In the genomic region with DNA sequence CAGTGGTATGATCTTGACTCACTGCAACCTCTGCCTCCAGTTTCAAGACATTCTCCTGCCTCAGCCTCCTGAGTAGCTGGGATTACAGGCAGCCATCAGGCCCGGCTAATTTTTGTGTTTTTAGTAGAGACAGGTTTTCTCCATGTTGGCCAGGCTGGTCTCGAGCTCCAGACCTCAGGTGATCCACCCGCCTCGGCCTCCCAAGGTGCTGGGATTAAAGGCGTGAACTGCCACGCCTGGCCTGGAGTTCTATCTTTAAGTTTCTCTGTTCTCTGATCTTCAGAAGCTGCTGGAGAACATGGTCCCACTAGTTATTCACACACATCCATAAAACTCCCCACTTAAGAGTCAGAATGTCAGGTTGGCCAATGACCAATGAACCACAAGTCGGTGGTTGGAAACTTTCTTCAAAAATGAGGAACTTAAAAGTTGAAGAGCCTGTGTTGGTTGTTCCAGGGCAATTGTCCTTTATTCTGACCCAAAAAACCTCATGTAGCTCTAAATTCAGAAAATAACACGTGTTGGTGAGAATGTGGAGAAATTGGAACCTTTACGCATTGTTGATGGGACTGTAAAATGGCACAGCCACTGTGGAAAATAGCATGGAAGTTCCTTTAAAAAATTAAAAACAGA, we compare ENCODE assay signal across 10 cellular contexts. TPM values are rescaled to one million over a fixed set of nuclear protein-coding genes. Genes with fewer than 3 reads are reported as not detected.
A peak's percentile ranks its signal among the peaks of the same experiment; 100 is the strongest.
DNase-seq lines count a peak whose midpoint lies in the region; ATAC-seq, FAIRE-seq and TF ChIP-seq lines count a peak whose summit lies in the region.
"Had no signal": no experiment of that assay in that cellular context is flagged by ENCODE, and none has a peak within 500 bp of the region (broad histone marks: within the 10 kb centered on the region; RNA-seq: fewer than 3 reads in every experiment).

No MANE protein-coding gene starts in this region.

- H3K27ac ChIP-seq in endothelial cell of umbilical vein (ENCODE audit: insufficient read depth, low read depth, low read length): peak overlapping the region; percentile 64

- H3K4me1 ChIP-seq in endothelial cell of umbilical vein (ENCODE audit: control insufficient read depth, extremely low read depth, insufficient read depth, low read length) (peaks cover 4% of the 10 kb centered on the region), HAP-1 (no peaks in the 10 kb centered on the region)

- no peak for TF ChIP-seq POLR2A in endothelial cell of umbilical vein (IDR thresholded peaks at IDR 0.05; ENCODE audit: low read depth, low read length)

- no peak overlapping the region for H3K4me3 ChIP-seq in endothelial cell of umbilical vein (replicated peaks in 1 of 3; ENCODE audit: insufficient read depth in 1 of 3, low read depth in 1 of 3, low read length in 3 of 3)
- no peak overlapping the region for H3K4me3 ChIP-seq in HAP-1

- ATAC-seq in HG02571 (IDR thresholded peaks at IDR 0.05; ENCODE audit: unreplicated experiment): peak; percentile 66

- H4K20me1 ChIP-seq in endothelial cell of umbilical vein (replicated peaks; ENCODE audit: control insufficient read depth, extremely low read depth, insufficient read depth, low read length): no peaks in the 10 kb centered on the region

- TSS peak; percentile 90 for BruUV-seq in endothelial cell of umbilical vein (replicated peaks; lab: Mats Ljungman, UMichigan)

- H3K27me3 ChIP-seq in endothelial cell of umbilical vein (ENCODE audit: control insufficient read depth in 2 of 2, insufficient read depth in 2 of 2, low read length in 2 of 2) (no peaks in the 10 kb centered on the region), HAP-1 (ENCODE audit: low read depth) (no peaks in the 10 kb centered on the region)

- H3K36me3 ChIP-seq in endothelial cell of umbilical vein (ENCODE audit: control insufficient read depth in 2 of 2, extremely low read depth in 1 of 2, insufficient read depth in 2 of 2, low read length in 2 of 2) (no peaks in the 10 kb centered on the region), HAP-1 (replicated peaks) (no peaks in the 10 kb centered on the region)

- dilution Hi-C loops in endothelial cell of umbilical vein (cut with MboI; ENCODE audit: extremely low pct_ligation_motif_present, low sequenced_read_pairs): no loop called here

- in situ Hi-C loops in GM13977 (cut with MboI; ENCODE audit: low pct_unique_long_range_greater_than_20kb, low sequenced_read_pairs, unreplicated experiment) (no loop called here), ACHN (cut with HindIII; ENCODE audit: low pct_ligation_motif_present, low pct_unique_long_range_greater_than_20kb, low sequenced_read_pairs) (no loop called here), HAP-1 (cut with MboI; ENCODE audit: low sequenced_read_pairs) (no loop called here)

- peak; percentile 40 for DNase-seq in GM13977 (ENCODE audit: low spot score)
- peak; percentile 80 for DNase-seq in KG1 (lab: John Stamatoyannopoulos, UW)
- DNase-seq in endothelial cell of umbilical vein (ENCODE audit: low read depth, low spot score): no peak
- DNase-seq in foreskin melanocyte: no peak
- no peak for DNase-seq in DMS153 (lab: John Stamatoyannopoulos, UW)
- DNase-seq in ACHN: no peak
- DNase-seq in HAP-1 (ENCODE audit: low spot score in 2 of 2): no peak
- DNase-seq: NCI-H2171 treated with DMSO at 0.1 percent for 48 hours had no signal

- H3K9ac ChIP-seq in endothelial cell of umbilical vein (replicated peaks; ENCODE audit: extremely low read depth, insufficient read depth, low read length): no peak overlapping the region

- intact Hi-C loops in endothelial cell of umbilical vein (cut with micrococcal nuclease): loop anchor here (1.0 kb wide), 2 partner anchors 14 to 25 kb away; no protein-coding TSS in a partner anchor

- CTCF ChIA-PET in endothelial cell of umbilical vein (lab: Charles Lee): interaction anchor here (1.6 to 4.6 kb wide), 3 partner anchors 9 to 25 kb away, joined by 3 to 25 read pairs (median 9); no protein-coding TSS in a partner anchor

- POLR2A ChIA-PET in endothelial cell of umbilical vein (lab: Charles Lee): no interaction called here

- no peaks in the 10 kb centered on the region for H3K9me3 ChIP-seq in endothelial cell of umbilical vein (replicated peaks; ENCODE audit: control insufficient read depth, insufficient read depth, low read length)
- no peaks in the 10 kb centered on the region for H3K9me3 ChIP-seq in HAP-1

- no peaks in the 10 kb centered on the region for H3K9me1 ChIP-seq in endothelial cell of umbilical vein (replicated peaks; ENCODE audit: control insufficient read depth, extremely low read depth, insufficient read depth, low read length)

- H3K4me2 ChIP-seq in endothelial cell of umbilical vein (ENCODE audit: insufficient read depth, low read length): no peak overlapping the region

- no peak overlapping the region for H2AFZ ChIP-seq in endothelial cell of umbilical vein (ENCODE audit: low read depth, low read length)

- peak; percentile 28 for FAIRE-seq in endothelial cell of umbilical vein (lab: Jason Lieb, UNC)
- FAIRE-seq: D721Med had no signal

- no peaks in the 10 kb centered on the region for H3K79me2 ChIP-seq in endothelial cell of umbilical vein (ENCODE audit: control insufficient read depth, insufficient read depth, low read length)

- no peak for TF ChIP-seq CTCF in GM13977 (IDR thresholded peaks at IDR 0.05; ENCODE audit: extremely low read depth, insufficient read depth, missing control alignments)
- no peak for TF ChIP-seq CTCF in endothelial cell of umbilical vein (IDR thresholded peaks at IDR 0.05; ENCODE audit: extremely low read depth in 1 of 2, insufficient read depth in 1 of 2, low read depth in 1 of 2, low read length in 2 of 2)

TF ChIP-seq in endothelial cell of umbilical vein, 7 proteins besides CTCF, POLR2A, EP300 and RAD21:
- TF ChIP-seq POLR2AphosphoS5 (IDR thresholded peaks at IDR 0.05; ENCODE audit: insufficient read depth, low read depth, low read length) (no peak), FOS (IDR thresholded peaks at IDR 0.05; ENCODE audit: borderline replicate concordance, insufficient read depth, low read length) (no peak), EZH2 (IDR thresholded peaks at IDR 0.05; ENCODE audit: borderline replicate concordance, low read depth, low read length, severe bottlenecking) (no peak)

RNA-seq across cellular contexts. Expression of gene PIK3CB, which starts 55.9 kb away (rescaled TPM):
- 28.4 and 29.8 TPM in 2 replicates for total RNA-seq in endothelial cell of umbilical vein
- polyA plus RNA-seq in endothelial cell of umbilical vein: 6.2 and 9.0 TPM in 2 replicates
- polyA plus RNA-seq in endothelial cell of umbilical vein (2011; cell fraction: cytosol; rRNA removed): 9.0 and 9.7 TPM in 2 replicates
- polyA plus RNA-seq in endothelial cell of umbilical vein (2011; cell fraction: nucleus; rRNA removed): 12.2 and 16.6 TPM in 2 replicates
- 7.8 and 12.0 TPM in 2 replicates for polyA plus RNA-seq in endothelial cell of umbilical vein (2012)
- 13.0 and 13.7 TPM in 2 replicates for polyA minus RNA-seq in endothelial cell of umbilical vein
- polyA minus RNA-seq in endothelial cell of umbilical vein (2011; cell fraction: cytosol; rRNA and poly(A)+ RNA removed): 9.5 TPM
- 32.1 and 36.8 TPM in 2 replicates for polyA minus RNA-seq in endothelial cell of umbilical vein (2011; cell fraction: nucleus; rRNA and poly(A)+ RNA removed)

RNA-seq across cellular contexts. Expression of gene FOXL2, which starts 56.3 kb away (rescaled TPM):
- total RNA-seq in endothelial cell of umbilical vein: 0.12 TPM in 1 of 2 replicates, not detected in the other
- polyA plus RNA-seq in endothelial cell of umbilical vein: 0.03 TPM in 1 of 2 replicates, not detected in the other
- not detected in 2 replicates for polyA plus RNA-seq in endothelial cell of umbilical vein (2011; cell fraction: cytosol; rRNA removed)
- polyA plus RNA-seq in endothelial cell of umbilical vein (2011; cell fraction: nucleus; rRNA removed): not detected in 2 replicates
- not detected in 2 replicates for polyA plus RNA-seq in endothelial cell of umbilical vein (2012)
- polyA minus RNA-seq in endothelial cell of umbilical vein: 0.13 TPM in 1 of 2 replicates, not detected in the other
- polyA minus RNA-seq in endothelial cell of umbilical vein (2011; cell fraction: cytosol; rRNA and poly(A)+ RNA removed): 5.2 TPM
- polyA minus RNA-seq in endothelial cell of umbilical vein (2011; cell fraction: nucleus; rRNA and poly(A)+ RNA removed): not detected in 2 replicates

RNA-seq across cellular contexts. Expression of gene FOXL2NB, which starts 56.3 kb away (rescaled TPM):
- not detected in 2 replicates for total RNA-seq in endothelial cell of umbilical vein
- polyA plus RNA-seq in endothelial cell of umbilical vein: 0.01 TPM in 1 of 2 replicates, not detected in the other
- polyA plus RNA-seq in endothelial cell of umbilical vein (2011; cell fraction: cytosol; rRNA removed): not detected in 2 replicates
- not detected in 2 replicates for polyA plus RNA-seq in endothelial cell of umbilical vein (2011; cell fraction: nucleus; rRNA removed)
- polyA plus RNA-seq in endothelial cell of umbilical vein (2012): 0.07 TPM in 1 of 2 replicates, not detected in the other
- polyA minus RNA-seq in endothelial cell of umbilical vein: 0.36 TPM in 2 replicates
- polyA minus RNA-seq in endothelial cell of umbilical vein (2011; cell fraction: cytosol; rRNA and poly(A)+ RNA removed): 2.3 TPM
- not detected in 2 replicates for polyA minus RNA-seq in endothelial cell of umbilical vein (2011; cell fraction: nucleus; rRNA and poly(A)+ RNA removed)

Comparison
In these comparisons a context has a peak if more than half of its experiments do, and no peak if none do; other contexts are left out.
1. DNase-seq: peak in GM13977 (single experiment) and KG1 (single experiment); none in endothelial cell of umbilical vein (single experiment), foreskin melanocyte (single experiment), DMS153 (single experiment), ACHN (single experiment) and HAP-1 (0 of 2).